8 cellular contexts compared by ENCODE assay signal in genomic region chr3:193848547-193848946, GRCh38.
"Had no signal": no experiment of that assay in that cellular context is flagged by ENCODE, and none has a peak within 500 bp of the region (broad histone marks: within the 10 kb centered on the region; RNA-seq: fewer than 3 reads in every experiment).

No MANE protein-coding gene starts in this region.

- DNase-seq: H9, HCEC 1CT, KG1 had no signal

- ATAC-seq: GM23338 had no signal

- FAIRE-seq: H1, H54, HTR-8/SVneo had no signal

- H3K27ac Mint-ChIP-seq: GM23338, H9, IgD-negative memory B cell had no signal

- H3K27me3 Mint-ChIP-seq: IgD-negative memory B cell had no signal

- H2AFZ ChIP-seq: GM23338 had no signal

- H3K4me3 ChIP-seq: GM23338 had no signal

- H3K4me2 ChIP-seq: GM23338 had no signal

- H3K4me3 Mint-ChIP-seq: GM23338, H9, IgD-negative memory B cell had no signal
